Comparison of ENCODE assay signal across 1 cellular context in the genomic region with DNA sequence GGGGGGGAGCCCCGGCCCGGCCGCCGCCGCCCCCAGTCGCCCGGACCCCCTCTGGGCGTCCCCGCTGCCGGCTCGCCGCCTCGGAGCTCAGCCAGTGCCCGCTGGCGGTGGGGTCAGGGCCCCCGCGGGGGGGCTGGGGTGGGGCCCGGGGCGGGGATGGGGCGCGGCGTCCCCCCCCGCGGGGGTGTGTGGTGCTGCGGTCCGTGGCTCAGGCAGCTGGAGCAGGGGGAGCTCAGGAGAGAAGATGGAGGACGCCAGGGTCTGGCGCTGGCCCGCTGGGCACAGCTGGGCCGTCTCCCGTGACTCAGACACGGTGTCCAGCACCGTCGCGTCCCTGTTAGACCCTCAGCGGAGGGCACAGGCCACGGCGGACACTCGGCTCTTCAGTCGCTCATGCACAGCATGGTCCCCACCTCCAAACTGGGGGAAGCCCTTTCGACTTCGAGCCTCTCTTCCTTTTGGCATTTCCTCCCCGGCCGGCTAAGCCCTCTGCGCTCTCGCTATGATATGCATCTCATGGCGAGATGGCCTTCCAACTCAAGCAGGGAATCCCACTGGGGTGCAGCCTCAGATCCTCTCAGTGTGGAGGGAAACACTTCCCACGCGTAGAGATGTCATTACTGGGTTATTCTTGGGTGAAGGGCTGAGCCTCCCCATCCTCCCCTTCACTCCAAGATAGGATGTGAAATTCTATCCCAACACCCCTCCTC.
TF ChIP-seq lines count a peak whose summit lies in the region.

No MANE protein-coding gene starts in this region.

TF ChIP-seq in HepG2, 621 proteins besides CTCF, POLR2A, EP300 and RAD21 (continued from another document and continues in another):
- TF ChIP-seq SMAD1 (CRISPR knock-in tag; IDR thresholded peaks at IDR 0.05; ENCODE audit: borderline replicate concordance, low read depth) (peak; percentile 24; the same call in 1 of the 2 replicates), ZNF362 (CRISPR knock-in tag; IDR thresholded peaks at IDR 0.05; ENCODE audit: borderline replicate concordance) (0 out of 2 replicates have a peak, but pooled peaks have one; percentile 48), ZNF431 (CRISPR knock-in tag; IDR thresholded peaks at IDR 0.05; ENCODE audit: borderline replicate concordance, low read depth) (0 out of 2 replicates have a peak, but pooled peaks have one; percentile 9), HCFC1 (IDR thresholded peaks at IDR 0.05; ENCODE audit: low read depth, low read length) (peak; percentile 31; the same call in 1 of the 2 replicates), ZNF318 (CRISPR knock-in tag; IDR thresholded peaks at IDR 0.05) (peak; percentile 83), SOX5 (CRISPR knock-in tag; IDR thresholded peaks at IDR 0.05; ENCODE audit: borderline replicate concordance) (no peak), DNMT1 (CRISPR knock-in tag; IDR thresholded peaks at IDR 0.05) (peak; percentile 48; the same call in 1 of the 2 replicates), U2AF2 (IDR thresholded peaks at IDR 0.05; ENCODE audit: low read depth, low read length) (0 out of 2 replicates have a peak, but pooled peaks have one; percentile 58), PAWR (CRISPR knock-in tag; IDR thresholded peaks at IDR 0.05; ENCODE audit: borderline replicate concordance) (no peak), BHLHE40 (IDR thresholded peaks at IDR 0.05; ENCODE audit: low read length) (peak; percentile 65), SAFB2 (CRISPR knock-in tag; IDR thresholded peaks at IDR 0.05; ENCODE audit: borderline replicate concordance, low read depth) (peak; percentile 94), IKZF5 (CRISPR knock-in tag; IDR thresholded peaks at IDR 0.05) (no peak), ZBTB43 (CRISPR knock-in tag; conservative IDR thresholded peaks at IDR 0.05) (no peak; the same call in 1 of the 2 replicates), MEIS1 (CRISPR knock-in tag; IDR thresholded peaks at IDR 0.05; ENCODE audit: borderline replicate concordance) (peak; percentile 73; the same call in 1 of the 2 replicates), NRL (CRISPR knock-in tag; IDR thresholded peaks at IDR 0.05; ENCODE audit: borderline replicate concordance) (peak; percentile 82; the same call in 1 of the 2 replicates), ZNF790 (CRISPR knock-in tag; IDR thresholded peaks at IDR 0.05; ENCODE audit: borderline replicate concordance) (0 out of 2 replicates have a peak, but pooled peaks have one; percentile 38), SIX4 (CRISPR knock-in tag; IDR thresholded peaks at IDR 0.05) (no peak), ZNF678 (CRISPR knock-in tag; IDR thresholded peaks at IDR 0.05) (0 out of 2 replicates have a peak, but pooled peaks have one; percentile 50), AKAP8 (CRISPR knock-in tag; IDR thresholded peaks at IDR 0.05) (peak; percentile 93; the same call in 1 of the 2 replicates)
- TF ChIP-seq, protein P1, sequence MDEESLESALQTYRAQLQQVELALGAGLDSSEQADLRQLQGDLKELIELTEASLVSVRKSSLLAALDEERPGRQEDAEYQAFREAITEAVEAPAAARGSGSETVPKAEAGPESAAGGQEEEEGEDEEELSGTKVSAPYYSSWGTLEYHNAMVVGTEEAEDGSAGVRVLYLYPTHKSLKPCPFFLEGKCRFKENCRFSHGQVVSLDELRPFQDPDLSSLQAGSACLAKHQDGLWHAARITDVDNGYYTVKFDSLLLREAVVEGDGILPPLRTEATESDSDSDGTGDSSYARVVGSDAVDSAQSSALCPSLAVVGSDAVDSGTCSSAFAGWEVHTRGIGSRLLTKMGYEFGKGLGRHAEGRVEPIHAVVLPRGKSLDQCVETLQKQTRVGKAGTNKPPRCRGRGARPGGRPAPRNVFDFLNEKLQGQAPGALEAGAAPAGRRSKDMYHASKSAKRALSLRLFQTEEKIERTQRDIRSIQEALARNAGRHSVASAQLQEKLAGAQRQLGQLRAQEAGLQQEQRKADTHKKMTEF (CRISPR knock-in tag; IDR thresholded peaks at IDR 0.05) = no peak
- TF ChIP-seq, protein P2, sequence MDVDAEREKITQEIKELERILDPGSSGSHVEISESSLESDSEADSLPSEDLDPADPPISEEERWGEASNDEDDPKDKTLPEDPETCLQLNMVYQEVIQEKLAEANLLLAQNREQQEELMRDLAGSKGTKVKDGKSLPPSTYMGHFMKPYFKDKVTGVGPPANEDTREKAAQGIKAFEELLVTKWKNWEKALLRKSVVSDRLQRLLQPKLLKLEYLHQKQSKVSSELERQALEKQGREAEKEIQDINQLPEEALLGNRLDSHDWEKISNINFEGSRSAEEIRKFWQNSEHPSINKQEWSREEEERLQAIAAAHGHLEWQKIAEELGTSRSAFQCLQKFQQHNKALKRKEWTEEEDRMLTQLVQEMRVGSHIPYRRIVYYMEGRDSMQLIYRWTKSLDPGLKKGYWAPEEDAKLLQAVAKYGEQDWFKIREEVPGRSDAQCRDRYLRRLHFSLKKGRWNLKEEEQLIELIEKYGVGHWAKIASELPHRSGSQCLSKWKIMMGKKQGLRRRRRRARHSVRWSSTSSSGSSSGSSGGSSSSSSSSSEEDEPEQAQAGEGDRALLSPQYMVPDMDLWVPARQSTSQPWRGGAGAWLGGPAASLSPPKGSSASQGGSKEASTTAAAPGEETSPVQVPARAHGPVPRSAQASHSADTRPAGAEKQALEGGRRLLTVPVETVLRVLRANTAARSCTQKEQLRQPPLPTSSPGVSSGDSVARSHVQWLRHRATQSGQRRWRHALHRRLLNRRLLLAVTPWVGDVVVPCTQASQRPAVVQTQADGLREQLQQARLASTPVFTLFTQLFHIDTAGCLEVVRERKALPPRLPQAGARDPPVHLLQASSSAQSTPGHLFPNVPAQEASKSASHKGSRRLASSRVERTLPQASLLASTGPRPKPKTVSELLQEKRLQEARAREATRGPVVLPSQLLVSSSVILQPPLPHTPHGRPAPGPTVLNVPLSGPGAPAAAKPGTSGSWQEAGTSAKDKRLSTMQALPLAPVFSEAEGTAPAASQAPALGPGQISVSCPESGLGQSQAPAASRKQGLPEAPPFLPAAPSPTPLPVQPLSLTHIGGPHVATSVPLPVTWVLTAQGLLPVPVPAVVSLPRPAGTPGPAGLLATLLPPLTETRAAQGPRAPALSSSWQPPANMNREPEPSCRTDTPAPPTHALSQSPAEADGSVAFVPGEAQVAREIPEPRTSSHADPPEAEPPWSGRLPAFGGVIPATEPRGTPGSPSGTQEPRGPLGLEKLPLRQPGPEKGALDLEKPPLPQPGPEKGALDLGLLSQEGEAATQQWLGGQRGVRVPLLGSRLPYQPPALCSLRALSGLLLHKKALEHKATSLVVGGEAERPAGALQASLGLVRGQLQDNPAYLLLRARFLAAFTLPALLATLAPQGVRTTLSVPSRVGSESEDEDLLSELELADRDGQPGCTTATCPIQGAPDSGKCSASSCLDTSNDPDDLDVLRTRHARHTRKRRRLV (CRISPR knock-in tag; IDR thresholded peaks at IDR 0.05) = 0 out of 2 replicates have a peak, but pooled peaks have one; percentile 32
- TF ChIP-seq, protein P3, sequence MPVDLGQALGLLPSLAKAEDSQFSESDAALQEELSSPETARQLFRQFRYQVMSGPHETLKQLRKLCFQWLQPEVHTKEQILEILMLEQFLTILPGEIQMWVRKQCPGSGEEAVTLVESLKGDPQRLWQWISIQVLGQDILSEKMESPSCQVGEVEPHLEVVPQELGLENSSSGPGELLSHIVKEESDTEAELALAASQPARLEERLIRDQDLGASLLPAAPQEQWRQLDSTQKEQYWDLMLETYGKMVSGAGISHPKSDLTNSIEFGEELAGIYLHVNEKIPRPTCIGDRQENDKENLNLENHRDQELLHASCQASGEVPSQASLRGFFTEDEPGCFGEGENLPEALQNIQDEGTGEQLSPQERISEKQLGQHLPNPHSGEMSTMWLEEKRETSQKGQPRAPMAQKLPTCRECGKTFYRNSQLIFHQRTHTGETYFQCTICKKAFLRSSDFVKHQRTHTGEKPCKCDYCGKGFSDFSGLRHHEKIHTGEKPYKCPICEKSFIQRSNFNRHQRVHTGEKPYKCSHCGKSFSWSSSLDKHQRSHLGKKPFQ (CRISPR knock-in tag; IDR thresholded peaks at IDR 0.05; ENCODE audit: insufficient replicate concordance) = peak; percentile 25
- TF ChIP-seq, protein P4, sequence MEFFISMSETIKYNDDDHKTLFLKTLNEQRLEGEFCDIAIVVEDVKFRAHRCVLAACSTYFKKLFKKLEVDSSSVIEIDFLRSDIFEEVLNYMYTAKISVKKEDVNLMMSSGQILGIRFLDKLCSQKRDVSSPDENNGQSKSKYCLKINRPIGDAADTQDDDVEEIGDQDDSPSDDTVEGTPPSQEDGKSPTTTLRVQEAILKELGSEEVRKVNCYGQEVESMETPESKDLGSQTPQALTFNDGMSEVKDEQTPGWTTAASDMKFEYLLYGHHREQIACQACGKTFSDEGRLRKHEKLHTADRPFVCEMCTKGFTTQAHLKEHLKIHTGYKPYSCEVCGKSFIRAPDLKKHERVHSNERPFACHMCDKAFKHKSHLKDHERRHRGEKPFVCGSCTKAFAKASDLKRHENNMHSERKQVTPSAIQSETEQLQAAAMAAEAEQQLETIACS (CRISPR knock-in tag; IDR thresholded peaks at IDR 0.05) = peak; percentile 33; the same call in 1 of the 2 replicates
